ENCODE assay signal across 8 cellular contexts in genomic region chr11:8732276-8732675, GRCh38. TPM values are rescaled to one million over a fixed set of nuclear protein-coding genes. Genes with fewer than 3 reads are reported as not detected.
A peak's percentile ranks its signal among the peaks of the same experiment; 100 is the strongest.
DNase-seq lines count a peak whose midpoint lies in the region; ATAC-seq lines count a peak whose summit lies in the region.

No MANE protein-coding gene starts in this region.

- no peak overlapping the region for H3K4me3 Mint-ChIP-seq in CD4-positive, alpha-beta memory T cell

- no peaks in the 10 kb centered on the region for H3K36me3 Mint-ChIP-seq in CD4-positive, alpha-beta memory T cell

- DNase-seq in SKM-1 (lab: John Stamatoyannopoulos, UW; ENCODE audit: unreplicated experiment): peak; percentile 14
- DNase-seq in NCI-H1436 (lab: John Stamatoyannopoulos, UW): no peak
- no peak for DNase-seq in CD4-positive, alpha-beta memory T cell
- no peak for DNase-seq in GOT3 (lab: John Stamatoyannopoulos, UW)
- DNase-seq in activated CD4-positive, alpha-beta T cell treated with anti-CD3 and anti-CD28 coated beads for 1 hour: no peak

- intact Hi-C loops in CD4-positive, alpha-beta memory T cell (cut with micrococcal nuclease): no loop called here

- no peak overlapping the region for H3K27ac Mint-ChIP-seq in CD4-positive, alpha-beta memory T cell

- H3K27ac ChIP-seq in muscle layer of duodenum (ENCODE audit: low read length): peak overlapping the region; percentile 60
- no peak overlapping the region for H3K27ac ChIP-seq in CD4-positive, alpha-beta memory T cell (ENCODE audit: low read depth, low read length)

- no peak overlapping the region for H3K4me3 ChIP-seq in muscle layer of duodenum (ENCODE audit: low read depth in 1 of 2, low read length in 2 of 2)
- H3K4me3 ChIP-seq in CD4-positive, alpha-beta memory T cell (ENCODE audit: low read length in 2 of 2): no peak overlapping the region

- ATAC-seq in GM18498 (IDR thresholded peaks at IDR 0.05; ENCODE audit: unreplicated experiment) (peak; percentile 92), HG02642 (IDR thresholded peaks at IDR 0.05; ENCODE audit: poor library complexity, unreplicated experiment) (peak; percentile 84)

- no peaks in the 10 kb centered on the region for H3K9me3 Mint-ChIP-seq in CD4-positive, alpha-beta memory T cell

- POLR2A ChIA-PET in CD4-positive, alpha-beta memory T cell (lab: Charles Lee; ENCODE audit: partially characterized antibody): no interaction called here

- CTCF ChIA-PET in CD4-positive, alpha-beta memory T cell (lab: Charles Lee; ENCODE audit: partially characterized antibody): no interaction called here

- H3K4me1 ChIP-seq in muscle layer of duodenum (ENCODE audit: control insufficient read depth in 1 of 2, insufficient read depth in 2 of 2, low read length in 2 of 2): peaks cover 12 to 43% of the 10 kb centered on the region in 2 donors
- H3K4me1 ChIP-seq in CD4-positive, alpha-beta memory T cell (ENCODE audit: insufficient read depth, low read length): no peaks in the 10 kb centered on the region

- H3K4me1 Mint-ChIP-seq in CD4-positive, alpha-beta memory T cell: no peaks in the 10 kb centered on the region

- no peaks in the 10 kb centered on the region for H3K9me3 ChIP-seq in muscle layer of duodenum (ENCODE audit: control insufficient read depth in 1 of 2, low read length in 2 of 2)
- H3K9me3 ChIP-seq in CD4-positive, alpha-beta memory T cell (ENCODE audit: control insufficient read depth in 1 of 2, low read length in 2 of 2): no peaks in the 10 kb centered on the region

- peaks cover 0 to under 1% of the 10 kb centered on the region in 2 donors for H3K27me3 Mint-ChIP-seq in CD4-positive, alpha-beta memory T cell

- peaks cover 7 to 12% of the 10 kb centered on the region in 2 donors for H3K36me3 ChIP-seq in muscle layer of duodenum (ENCODE audit: control insufficient read depth in 1 of 2, insufficient read depth in 2 of 2, low read length in 2 of 2)
- H3K36me3 ChIP-seq in CD4-positive, alpha-beta memory T cell (ENCODE audit: insufficient read depth, low read length): no peaks in the 10 kb centered on the region

- no peaks in the 10 kb centered on the region for H3K27me3 ChIP-seq in muscle layer of duodenum (ENCODE audit: low read depth, low read length)
- H3K27me3 ChIP-seq in CD4-positive, alpha-beta memory T cell (ENCODE audit: insufficient read depth, low read length): peaks cover 4% of the 10 kb centered on the region

RNA-seq across cellular contexts. Expression of gene RPL27A, which starts 49.7 kb away (rescaled TPM):
- total RNA-seq in CD4-positive, alpha-beta memory T cell: 1,000 to 10,000 TPM; 1,456 to 1,504 TPM
- polyA plus RNA-seq in CD4-positive, alpha-beta memory T cell: 1,000 to 10,000 TPM; 3,607 to 3,736 TPM

RNA-seq across cellular contexts. Expression of gene TRIM66, which starts 49.8 kb away (rescaled TPM):
- total RNA-seq in CD4-positive, alpha-beta memory T cell: 10 to 100 TPM; 25.0 to 31.3 TPM
- polyA plus RNA-seq in CD4-positive, alpha-beta memory T cell: under 1 TPM in 1 of 2 donors, not detected in 1; 0.67 TPM
